In genomic region chr6:119328254-119328653, GRCh38 we compare ENCODE assay signal across 20 cellular contexts.
"Had no signal": no experiment of that assay in that cellular context is flagged by ENCODE, and none has a peak within 500 bp of the region (broad histone marks: within the 10 kb centered on the region; RNA-seq: fewer than 3 reads in every experiment).

No MANE protein-coding gene starts in this region.

- H3K4me3 Mint-ChIP-seq: activated CD4-positive, alpha-beta T cell treated with anti-CD3 and anti-CD28 coated beads, Interleukin-2, amount 10 ng/mL, durations not matched to agents 7 days and 5 days; activated naive CD8-positive, alpha-beta T cell treated with anti-CD3 and anti-CD28 coated beads for 36 hours; memory B cell; nephron progenitor cell; stimulated activated naive CD8-positive, alpha-beta T cell treated with anti-CD3 and anti-CD28 coated beads, Interleukin-15, Interleukin-2, amounts not matched to agents 100 ng/mL and 50 ng/mL, for 24 hours had no signal

- H3K27ac ChIP-seq: esophagus muscularis mucosa, gastrocnemius medialis, pancreas, psoas muscle, right atrium auricular region, tibial artery, WERI-Rb-1 had no signal

- ATAC-seq: gastrocnemius medialis, left colon, pancreas, psoas muscle had no signal

- H3K27me3 ChIP-seq: esophagus muscularis mucosa, gastrocnemius medialis, pancreas, right atrium auricular region, tibial artery had no signal

- H3K4me3 ChIP-seq: esophagus muscularis mucosa, gastrocnemius medialis, pancreas, psoas muscle, right atrium auricular region, tibial artery had no signal

- H3K9me3 Mint-ChIP-seq: activated CD4-positive, alpha-beta T cell treated with anti-CD3 and anti-CD28 coated beads, Interleukin-2, amount 10 ng/mL, durations not matched to agents 7 days and 5 days; activated naive CD8-positive, alpha-beta T cell treated with anti-CD3 and anti-CD28 coated beads for 36 hours; memory B cell; nephron progenitor cell; stimulated activated naive CD8-positive, alpha-beta T cell treated with anti-CD3 and anti-CD28 coated beads, Interleukin-15, Interleukin-2, amounts not matched to agents 100 ng/mL and 50 ng/mL, for 24 hours had no signal

- H3K36me3 ChIP-seq: gastrocnemius medialis, pancreas, right atrium auricular region, WERI-Rb-1 had no signal

- H3K27me3 Mint-ChIP-seq: activated CD4-positive, alpha-beta T cell treated with anti-CD3 and anti-CD28 coated beads, Interleukin-2, amount 10 ng/mL, durations not matched to agents 7 days and 5 days; activated naive CD8-positive, alpha-beta T cell treated with anti-CD3 and anti-CD28 coated beads for 36 hours; memory B cell; stimulated activated naive CD8-positive, alpha-beta T cell treated with anti-CD3 and anti-CD28 coated beads, Interleukin-15, Interleukin-2, amounts not matched to agents 100 ng/mL and 50 ng/mL, for 24 hours had no signal

- DNase-seq: activated CD4-positive, alpha-beta T cell treated with anti-CD3 and anti-CD28 coated beads, Interleukin-2, amount 10 ng/mL, durations not matched to agents 7 days and 5 days; activated CD4-positive, CD25-positive, alpha-beta regulatory T cell treated with anti-CD3 and anti-CD28 coated beads, Interleukin-2, amount 50 U/mL, for 72 hours; activated naive CD4-positive, alpha-beta T cell treated with Interleukin-2 at 50 U/mL for 16 hours; activated naive CD8-positive, alpha-beta T cell treated with anti-CD3 and anti-CD28 coated beads for 36 hours; activated T-cell treated with anti-CD3 and anti-CD28 coated beads, Interleukin-2, amount 50 U/mL, for 1 hour; central memory CD4-positive, alpha-beta T cell; gastrocnemius medialis; hippocampal formation; left colon; nephron progenitor cell; pancreas; psoas muscle; stimulated activated CD4-positive, alpha-beta T cell treated with anti-CD3 and anti-CD28 coated beads, Interleukin-4, amount 100 ng/mL, for 4 hours; substantia nigra; tibial artery; WERI-Rb-1 had no signal

- H3K9me3 ChIP-seq: esophagus muscularis mucosa, gastrocnemius medialis, pancreas, psoas muscle, right atrium auricular region, tibial artery had no signal

- H3K4me1 ChIP-seq: psoas muscle, right atrium auricular region had no signal

- H3K27ac Mint-ChIP-seq: activated CD4-positive, alpha-beta T cell treated with anti-CD3 and anti-CD28 coated beads, Interleukin-2, amount 10 ng/mL, durations not matched to agents 7 days and 5 days; activated naive CD8-positive, alpha-beta T cell treated with anti-CD3 and anti-CD28 coated beads for 36 hours; memory B cell; nephron progenitor cell; stimulated activated naive CD8-positive, alpha-beta T cell treated with anti-CD3 and anti-CD28 coated beads, Interleukin-15, Interleukin-2, amounts not matched to agents 100 ng/mL and 50 ng/mL, for 24 hours had no signal
